In genomic region chr1:114716304-114717158, GRCh38 we compare ENCODE assay signal across 1 cellular context.
TF ChIP-seq lines count a peak whose summit lies in the region.

Gene NRAS (minus strand): TSS chr1:114716771. CDS start chr1:114716160, 611 bp downstream.

TF ChIP-seq in HepG2, 621 proteins besides CTCF, POLR2A, EP300 and RAD21 (continued from another document and continues in another):
- TF ChIP-seq ZNF790 (CRISPR knock-in tag; IDR thresholded peaks at IDR 0.05; ENCODE audit: borderline replicate concordance) (0 out of 2 replicates have a peak, but pooled peaks have one; percentile 44), PLSCR1 (CRISPR knock-in tag; IDR thresholded peaks at IDR 0.05; ENCODE audit: borderline replicate concordance) (no peak), KDM4B (CRISPR knock-in tag; IDR thresholded peaks at IDR 0.05) (0 out of 2 replicates have a peak, but pooled peaks have one; percentile 52), ZNF234 (CRISPR knock-in tag; conservative IDR thresholded peaks at IDR 0.05) (0 out of 2 replicates have a peak, but pooled peaks have one; percentile 35), ZBTB39 (CRISPR knock-in tag; IDR thresholded peaks at IDR 0.05) (no peak), ZFP62 (CRISPR knock-in tag; IDR thresholded peaks at IDR 0.05) (no peak), ZNF160 (CRISPR knock-in tag; IDR thresholded peaks at IDR 0.05) (no peak), ZBTB20 (CRISPR knock-in tag; IDR thresholded peaks at IDR 0.05; ENCODE audit: borderline replicate concordance, low read depth) (peak; percentile 30; the same call in 1 of the 2 replicates), ZNF431 (CRISPR knock-in tag; IDR thresholded peaks at IDR 0.05; ENCODE audit: borderline replicate concordance, low read depth) (no peak), ZNF318 (CRISPR knock-in tag; IDR thresholded peaks at IDR 0.05) (no peak), CSRNP1 (CRISPR knock-in tag; IDR thresholded peaks at IDR 0.05) (no peak), TRAFD1 (CRISPR knock-in tag; IDR thresholded peaks at IDR 0.05; ENCODE audit: borderline replicate concordance) (no peak), NR2C2 (CRISPR knock-in tag; IDR thresholded peaks at IDR 0.05; ENCODE audit: borderline replicate concordance) (no peak), TCF7L2 (IDR thresholded peaks at IDR 0.05; ENCODE audit: low read depth, low read length) (no peak), DZIP1 (CRISPR knock-in tag; IDR thresholded peaks at IDR 0.05) (no peak), ZSCAN20 (CRISPR knock-in tag; IDR thresholded peaks at IDR 0.05; ENCODE audit: borderline replicate concordance) (peak; percentile 48; the same call in 1 of the 2 replicates), CC2D1A (CRISPR knock-in tag; IDR thresholded peaks at IDR 0.05) (0 out of 2 replicates have a peak, but pooled peaks have one; percentile 41), ZNF557 (CRISPR knock-in tag; IDR thresholded peaks at IDR 0.05) (no peak), DPF2 (CRISPR knock-in tag; IDR thresholded peaks at IDR 0.05; ENCODE audit: borderline replicate concordance, low read depth) (no peak), FOXA3 (CRISPR knock-in tag; IDR thresholded peaks at IDR 0.05) (peak; percentile 61), ZNF709 (CRISPR knock-in tag; IDR thresholded peaks at IDR 0.05) (no peak; the same call in 1 of the 2 replicates), SP1 (IDR thresholded peaks at IDR 0.05) (no peak), SP1 (CRISPR knock-in tag; IDR thresholded peaks at IDR 0.05) (peak; percentile 76), ZNF704 (CRISPR knock-in tag; IDR thresholded peaks at IDR 0.05; ENCODE audit: borderline replicate concordance) (0 out of 2 replicates have a peak, but pooled peaks have one; percentile 22), SIX4 (CRISPR knock-in tag; IDR thresholded peaks at IDR 0.05) (no peak), CREB1 (IDR thresholded peaks at IDR 0.05) (peak; percentile 94), CREB1 (CRISPR knock-in tag; IDR thresholded peaks at IDR 0.05) (peak; percentile 99), MEF2D (CRISPR knock-in tag; IDR thresholded peaks at IDR 0.05) (peak; percentile 52; the same call in 1 of the 2 replicates), MIER3 (CRISPR knock-in tag; IDR thresholded peaks at IDR 0.05; ENCODE audit: borderline replicate concordance) (peak; percentile 72; the same call in 1 of the 2 replicates), NCOA2 (CRISPR knock-in tag; IDR thresholded peaks at IDR 0.05) (peak; percentile 38; the same call in 1 of the 2 replicates), ZNF800 (CRISPR knock-in tag; IDR thresholded peaks at IDR 0.05) (no peak), ZNF143 (CRISPR knock-in tag; IDR thresholded peaks at IDR 0.05) (no peak), KDM2A (CRISPR knock-in tag; IDR thresholded peaks at IDR 0.05; ENCODE audit: borderline replicate concordance, low read depth) (peak; percentile 100), ZNF24 (IDR thresholded peaks at IDR 0.05) (no peak), CAMTA2 (CRISPR knock-in tag; IDR thresholded peaks at IDR 0.05; ENCODE audit: borderline replicate concordance) (peak; percentile 47; the same call in 1 of the 2 replicates), MXD3 (CRISPR knock-in tag; IDR thresholded peaks at IDR 0.05) (peak; percentile 91; the same call in 1 of the 2 replicates)
